ENCODE assay signal across 8 cellular contexts in genomic region chr4:143337600-143338287, GRCh38. TPM values are rescaled to one million over a fixed set of nuclear protein-coding genes. Genes with fewer than 3 reads are reported as not detected.
DNase-seq lines count a peak whose midpoint lies in the region; ATAC-seq, FAIRE-seq and TF ChIP-seq lines count a peak whose summit lies in the region.

No MANE protein-coding gene starts in this region.

- POLR2A ChIA-PET in AG04449 (lab: Yijun Ruan, JAX), result interaction anchor here (0.6 to 1.2 kb wide), 3 partner anchors 45 to 153 kb away, joined by 3 read pairs; no protein-coding TSS in a partner anchor

- under 1% methylated on average over 25 of the region's 25 CpGs for WGBS in urinary bladder

- H3K36me3 Mint-ChIP-seq in T-helper 17 cell (ENCODE audit: low read depth), result peaks cover 8% of the 10 kb centered on the region

- peak overlapping the region; percentile 91 for H3K4me3 Mint-ChIP-seq in T-helper 17 cell

- CTCF ChIA-PET in AG04449 (lab: Yijun Ruan, JAX), result interaction anchor here (1.0 to 1.3 kb wide), 5 partner anchors 13 to 149 kb away, joined by 3 to 4 read pairs (median 3); no protein-coding TSS in a partner anchor

- H3K36me3 ChIP-seq in mucosa of rectum (ENCODE audit: control insufficient read depth in 2 of 2, insufficient read depth in 2 of 2, low read length in 2 of 2) (no peaks in the 10 kb centered on the region), urinary bladder (ENCODE audit: insufficient read depth) (no peaks in the 10 kb centered on the region)

- H3K27me3 Mint-ChIP-seq in T-helper 17 cell, result peaks cover 52% of the 10 kb centered on the region

- peaks cover 8 to 10% of the 10 kb centered on the region in 2 donors for H3K4me1 ChIP-seq in mucosa of rectum (ENCODE audit: control insufficient read depth in 2 of 2, insufficient read depth in 2 of 2, low read length in 2 of 2)
- no peaks in the 10 kb centered on the region for H3K4me1 ChIP-seq in urinary bladder (ENCODE audit: insufficient read depth)

- ATAC-seq in T-helper 17 cell (no peak), HG03139 (IDR thresholded peaks at IDR 0.05; ENCODE audit: unreplicated experiment) (no peak), omental fat pad (ENCODE audit: low FRiP score) (no peak)

- TF ChIP-seq POLR2A in GM12892 (IDR thresholded peaks at IDR 0.05; ENCODE audit: low read depth, low read length) (no peak), erythroblast (IDR thresholded peaks at IDR 0.05; ENCODE audit: low read length) (no peak)

- H3K27me3 ChIP-seq in mucosa of rectum (ENCODE audit: control insufficient read depth in 2 of 2, insufficient read depth in 2 of 2, low read length in 2 of 2), result no peaks in the 10 kb centered on the region

- H3K9me3 ChIP-seq in T-helper 17 cell (ENCODE audit: control insufficient read depth, low read length, poor library complexity, severe bottlenecking) (no peaks in the 10 kb centered on the region), mucosa of rectum (ENCODE audit: control insufficient read depth in 2 of 2, low read length in 2 of 2) (no peaks in the 10 kb centered on the region)

- DNase-seq in AG04449 (ENCODE audit: low read depth, low spot score), result no peak
- DNase-seq in GM12892 (ENCODE audit: insufficient read length), result no peak
- DNase-seq in T-helper 17 cell, result no peak
- DNase-seq in erythroblast (lab: John Stamatoyannopoulos, UW), result peak; percentile 71 to 79
- DNase-seq in omental fat pad (ENCODE audit: low spot score), result no peak

- H3K4me1 Mint-ChIP-seq in T-helper 17 cell, result peaks cover 4% of the 10 kb centered on the region

- H3K27ac ChIP-seq in mucosa of rectum (ENCODE audit: low read depth in 2 of 2, low read length in 2 of 2), result peak overlapping the region; percentile 91
- no peak overlapping the region for H3K27ac ChIP-seq in urinary bladder (ENCODE audit: low read depth)

- TF ChIP-seq CTCF in AG04449 (IDR thresholded peaks at IDR 0.05; ENCODE audit: insufficient read depth, low read length, missing control alignments) (no peak), omental fat pad (IDR thresholded peaks at IDR 0.05) (no peak)

- H3K4me3 ChIP-seq in AG04449 (ENCODE audit: low read depth, low read length), result peak overlapping the region; percentile 63
- H3K4me3 ChIP-seq in mucosa of rectum (ENCODE audit: low read length in 2 of 2), result peak overlapping the region; percentile 95 to 97
- H3K4me3 ChIP-seq in urinary bladder (ENCODE audit: low read depth, low read length), result peak overlapping the region; percentile 85

- peak overlapping the region; percentile 91 to 93 for H3K9ac ChIP-seq in mucosa of rectum (ENCODE audit: low read depth in 1 of 2, low read length in 2 of 2)

- H3K27ac Mint-ChIP-seq in T-helper 17 cell, result no peak overlapping the region

- FAIRE-seq in GM12892 (lab: Jason Lieb, UNC), result peak; percentile 33

RNA-seq across cellular contexts. Expression of gene GAB1, which starts 1.1 kb away (rescaled TPM):
- 1.8 TPM for polyA plus RNA-seq in GM12892 (2012; ENCODE audit: missing spikeins)
- total RNA-seq in T-helper 17 cell (1 to 10 TPM; 2.0 to 3.5 TPM), urinary bladder (86.4 TPM), omental fat pad (10 to 100 TPM in 3 of 4 donors, 1 to 10 TPM in 1; 9.4 to 32.2 (median 29.4) TPM)
- 11.4 TPM for polyA plus RNA-seq in urinary bladder

Comparison
In these comparisons a context has a peak if more than half of its experiments do, and no peak if none do; other contexts are left out.
1. DNase-seq: peak in erythroblast (2 of 2); none in AG04449 (single experiment), GM12892 (single experiment), T-helper 17 cell (0 of 3) and omental fat pad (single experiment).
2. Peak in every context shown above with its lines, with median percentiles within 50 percentile points of each other: H3K4me3 ChIP-seq.